11 cellular contexts compared by ENCODE assay signal in genomic region chr16:9126609-9127008, GRCh38. TPM values are rescaled to one million over a fixed set of nuclear protein-coding genes. Genes with fewer than 3 reads are reported as not detected.
DNase-seq lines count a peak whose midpoint lies in the region; ATAC-seq and TF ChIP-seq lines count a peak whose summit lies in the region.
"Had no signal": no experiment of that assay in that cellular context is flagged by ENCODE, and none has a peak within 500 bp of the region (broad histone marks: within the 10 kb centered on the region; RNA-seq: fewer than 3 reads in every experiment).

No MANE protein-coding gene starts in this region.

- H3K27me3 Mint-ChIP-seq in activated T-helper 2 cell treated with anti-CD3 and anti-CD28 coated beads, Interferon-gamma antibody, Interleukin-2, Interleukin-4, amounts not matched to agents 10 μg/mL and 5 μg/mL and 100 μg/mL, durations not matched to agents 14 hours and 24 hours and 36 hours (ENCODE audit: low read depth): no peaks in the 10 kb centered on the region
- H3K27me3 Mint-ChIP-seq in natural killer cell (ENCODE audit: low read depth in 2 of 2): no peaks in the 10 kb centered on the region

- TF ChIP-seq CTCF in DND-41 (IDR thresholded peaks at IDR 0.05; ENCODE audit: borderline replicate concordance, extremely low read depth, low read length, poor library complexity, severe bottlenecking) (no peak), natural killer cell (IDR thresholded peaks at IDR 0.05) (no peak)

- H3K9me3 ChIP-seq in BLaER1 (no peaks in the 10 kb centered on the region), DND-41 (ENCODE audit: insufficient read depth, low read length, severe bottlenecking) (no peaks in the 10 kb centered on the region)

- H4K20me1 ChIP-seq in BLaER1: peaks cover 46% of the 10 kb centered on the region
- peaks cover 50% of the 10 kb centered on the region for H4K20me1 ChIP-seq in DND-41 (ENCODE audit: insufficient read depth, low read length)

- no peak overlapping the region for H2AFZ ChIP-seq in DND-41 (ENCODE audit: low read depth, low read length)

- 0 out of 2 replicates have a peak, but pooled peaks cover 4% of the 10 kb centered on the region for H3K36me3 ChIP-seq in BLaER1
- peaks cover 38% of the 10 kb centered on the region for H3K36me3 ChIP-seq in DND-41 (ENCODE audit: insufficient read depth, low read length)

- H3K27ac Mint-ChIP-seq in activated T-helper 2 cell treated with anti-CD3 and anti-CD28 coated beads, Interferon-gamma antibody, Interleukin-2, Interleukin-4, amounts not matched to agents 10 μg/mL and 5 μg/mL and 100 μg/mL, durations not matched to agents 14 hours and 24 hours and 36 hours: peak overlapping the region; percentile 84
- H3K27ac Mint-ChIP-seq in natural killer cell: peak overlapping the region; percentile 92 to 94

- H3K9ac ChIP-seq in BLaER1 (0 out of 2 replicates have a peak overlapping the region, but pooled peaks have one; percentile 15), DND-41 (ENCODE audit: low read depth, low read length) (no peak overlapping the region)

- intact Hi-C loops in activated T-helper 2 cell treated with anti-CD3 and anti-CD28 coated beads, Interferon-gamma antibody, Interleukin-2, Interleukin-4, amounts not matched to agents 10 μg/mL and 5 μg/mL and 100 μg/mL, durations not matched to agents 14 hours and 24 hours and 36 hours (cut with micrococcal nuclease): loop anchor here (2.0 to 10.0 kb wide), 3 partner anchors 34 to 472 kb away; partner anchors contain the start of genes PMM2 and TMEM186
- intact Hi-C loops in natural killer cell (cut with micrococcal nuclease): loop anchor here (1.0 kb wide), 1 partner anchor 35 kb away; the partner anchor contains the start of gene HAPSTR1

- peaks cover 20% of the 10 kb centered on the region for H3K79me2 ChIP-seq in DND-41 (ENCODE audit: insufficient read depth, low read length)

- H3K4me3 ChIP-seq in BLaER1 (no peak overlapping the region), DND-41 (ENCODE audit: low read depth in 1 of 2, low read length in 2 of 2) (no peak overlapping the region)

- H3K4me2 ChIP-seq in BLaER1 (peak overlapping the region; percentile 90), DND-41 (ENCODE audit: insufficient read depth, low read length) (no peak overlapping the region)

- peak overlapping the region; percentile 74 for H3K27ac ChIP-seq in BLaER1
- peak overlapping the region; percentile 31; the same call in 1 of the 2 replicates for H3K27ac ChIP-seq in DND-41 (ENCODE audit: low read length)

- H3K4me1 Mint-ChIP-seq in activated T-helper 2 cell treated with anti-CD3 and anti-CD28 coated beads, Interferon-gamma antibody, Interleukin-2, Interleukin-4, amounts not matched to agents 10 μg/mL and 5 μg/mL and 100 μg/mL, durations not matched to agents 14 hours and 24 hours and 36 hours (ENCODE audit: low read depth): peaks cover 36% of the 10 kb centered on the region
- H3K4me1 Mint-ChIP-seq in natural killer cell: peaks cover 46 to 64% of the 10 kb centered on the region in 2 donors

- no peak overlapping the region for H3K4me3 Mint-ChIP-seq in activated T-helper 2 cell treated with anti-CD3 and anti-CD28 coated beads, Interferon-gamma antibody, Interleukin-2, Interleukin-4, amounts not matched to agents 10 μg/mL and 5 μg/mL and 100 μg/mL, durations not matched to agents 14 hours and 24 hours and 36 hours (ENCODE audit: low read depth)
- no peak overlapping the region for H3K4me3 Mint-ChIP-seq in natural killer cell

- H3K4me1 ChIP-seq in BLaER1: peaks cover 76% of the 10 kb centered on the region
- H3K4me1 ChIP-seq in DND-41 (ENCODE audit: insufficient read depth, low read length): peaks cover 45% of the 10 kb centered on the region

- peaks cover 17% of the 10 kb centered on the region for H3K36me3 Mint-ChIP-seq in activated T-helper 2 cell treated with anti-CD3 and anti-CD28 coated beads, Interferon-gamma antibody, Interleukin-2, Interleukin-4, amounts not matched to agents 10 μg/mL and 5 μg/mL and 100 μg/mL, durations not matched to agents 14 hours and 24 hours and 36 hours (ENCODE audit: low read depth)
- H3K36me3 Mint-ChIP-seq in natural killer cell: no peaks in the 10 kb centered on the region

- DNase-seq in DND-41: no peak
- DNase-seq in activated T-helper 2 cell treated with anti-CD3 and anti-CD28 coated beads, Interferon-gamma antibody, Interleukin-2, Interleukin-4, amounts not matched to agents 10 μg/mL and 5 μg/mL and 100 μg/mL, durations not matched to agents 14 hours and 24 hours and 36 hours (ENCODE audit: low spot score): no peak
- DNase-seq in natural killer cell: no peak
- no peak for DNase-seq in NCI-H748 treated with DMSO at 0.1 percent for 48 hours (lab: John Stamatoyannopoulos, UW)
- DNase-seq in NCI-H69 (lab: John Stamatoyannopoulos, UW): no peak
- DNase-seq: activated gamma-delta T cell treated with Interleukin-2 at 50 U/mL for 16 hours, NCI-H2029 treated with DMSO at 0.1 percent for 48 hours, small intestine had no signal

- no peaks in the 10 kb centered on the region for H3K9me3 Mint-ChIP-seq in activated T-helper 2 cell treated with anti-CD3 and anti-CD28 coated beads, Interferon-gamma antibody, Interleukin-2, Interleukin-4, amounts not matched to agents 10 μg/mL and 5 μg/mL and 100 μg/mL, durations not matched to agents 14 hours and 24 hours and 36 hours
- H3K9me3 Mint-ChIP-seq in natural killer cell: no peaks in the 10 kb centered on the region

- H3K27me3 ChIP-seq in BLaER1: no peaks in the 10 kb centered on the region
- no peaks in the 10 kb centered on the region for H3K27me3 ChIP-seq in DND-41 (ENCODE audit: insufficient read depth, low read length, poor library complexity)

- ATAC-seq in DND-41 (ENCODE audit: insufficient read depth, low read depth) (no peak), natural killer cell (no peak), GM18520 (IDR thresholded peaks at IDR 0.05; ENCODE audit: unreplicated experiment) (no peak), GM19397 (IDR thresholded peaks at IDR 0.05; ENCODE audit: unreplicated experiment) (no peak)

RNA-seq across cellular contexts. Expression of gene HAPSTR1, which starts 35.2 kb away (rescaled TPM):
- total RNA-seq in activated T-helper 2 cell treated with anti-CD3 and anti-CD28 coated beads, Interferon-gamma antibody, Interleukin-2, Interleukin-4, amounts not matched to agents 10 μg/mL and 5 μg/mL and 100 μg/mL, durations not matched to agents 14 hours and 24 hours and 36 hours: 54.5 and 54.9 TPM in 2 replicates
- 100 to 1,000 TPM; 135 to 145 (median 138) TPM for total RNA-seq in natural killer cell
